In the genomic region with DNA sequence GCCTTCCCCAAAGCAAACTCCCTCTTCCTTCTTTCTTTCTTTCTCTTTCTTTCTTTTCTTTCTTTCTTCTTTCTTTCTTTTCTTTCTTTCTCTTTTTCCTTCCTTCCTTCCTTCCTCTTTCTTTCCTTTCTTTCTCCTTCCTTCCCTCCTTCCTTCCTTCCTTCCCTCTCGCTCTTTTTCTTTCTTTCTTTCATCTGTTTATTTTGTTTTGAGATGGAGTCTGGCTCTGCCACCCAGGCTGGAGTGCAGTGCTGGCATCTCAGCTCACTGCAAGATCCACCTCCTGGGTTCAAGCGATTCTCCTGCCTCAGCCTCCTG, we compare ENCODE assay signal across 1 cellular context.
A peak's percentile ranks its signal among the peaks of the same experiment; 100 is the strongest.
TF ChIP-seq lines count a peak whose summit lies in the region.
"Not testable (repeated sequence)": the region's sequence is repeated elsewhere in the genome, so short reads cannot be mapped to it uniquely, and the experiment has no call there.

No MANE protein-coding gene starts in this region.

TF ChIP-seq in K562, 482 proteins besides CTCF, POLR2A, EP300 and RAD21 (continued from another document):
- TF ChIP-seq, protein P1, sequence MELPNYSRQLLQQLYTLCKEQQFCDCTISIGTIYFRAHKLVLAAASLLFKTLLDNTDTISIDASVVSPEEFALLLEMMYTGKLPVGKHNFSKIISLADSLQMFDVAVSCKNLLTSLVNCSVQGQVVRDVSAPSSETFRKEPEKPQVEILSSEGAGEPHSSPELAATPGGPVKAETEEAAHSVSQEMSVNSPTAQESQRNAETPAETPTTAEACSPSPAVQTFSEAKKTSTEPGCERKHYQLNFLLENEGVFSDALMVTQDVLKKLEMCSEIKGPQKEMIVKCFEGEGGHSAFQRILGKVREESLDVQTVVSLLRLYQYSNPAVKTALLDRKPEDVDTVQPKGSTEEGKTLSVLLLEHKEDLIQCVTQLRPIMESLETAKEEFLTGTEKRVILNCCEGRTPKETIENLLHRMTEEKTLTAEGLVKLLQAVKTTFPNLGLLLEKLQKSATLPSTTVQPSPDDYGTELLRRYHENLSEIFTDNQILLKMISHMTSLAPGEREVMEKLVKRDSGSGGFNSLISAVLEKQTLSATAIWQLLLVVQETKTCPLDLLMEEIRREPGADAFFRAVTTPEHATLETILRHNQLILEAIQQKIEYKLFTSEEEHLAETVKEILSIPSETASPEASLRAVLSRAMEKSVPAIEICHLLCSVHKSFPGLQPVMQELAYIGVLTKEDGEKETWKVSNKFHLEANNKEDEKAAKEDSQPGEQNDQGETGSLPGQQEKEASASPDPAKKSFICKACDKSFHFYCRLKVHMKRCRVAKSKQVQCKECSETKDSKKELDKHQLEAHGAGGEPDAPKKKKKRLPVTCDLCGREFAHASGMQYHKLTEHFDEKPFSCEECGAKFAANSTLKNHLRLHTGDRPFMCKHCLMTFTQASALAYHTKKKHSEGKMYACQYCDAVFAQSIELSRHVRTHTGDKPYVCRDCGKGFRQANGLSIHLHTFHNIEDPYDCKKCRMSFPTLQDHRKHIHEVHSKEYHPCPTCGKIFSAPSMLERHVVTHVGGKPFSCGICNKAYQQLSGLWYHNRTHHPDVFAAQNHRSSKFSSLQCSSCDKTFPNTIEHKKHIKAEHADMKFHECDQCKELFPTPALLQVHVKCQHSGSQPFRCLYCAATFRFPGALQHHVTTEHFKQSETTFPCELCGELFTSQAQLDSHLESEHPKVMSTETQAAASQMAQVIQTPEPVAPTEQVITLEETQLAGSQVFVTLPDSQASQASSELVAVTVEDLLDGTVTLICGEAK (IDR thresholded peaks at IDR 0.05), result 0 out of 2 replicates have a peak, but pooled peaks have one; percentile 14
- TF ChIP-seq, protein P1 (CRISPR knock-in tag; IDR thresholded peaks at IDR 0.05), result not testable (repeated sequence)
